Comparison of ENCODE assay signal across 12 cellular contexts in the genomic region with DNA sequence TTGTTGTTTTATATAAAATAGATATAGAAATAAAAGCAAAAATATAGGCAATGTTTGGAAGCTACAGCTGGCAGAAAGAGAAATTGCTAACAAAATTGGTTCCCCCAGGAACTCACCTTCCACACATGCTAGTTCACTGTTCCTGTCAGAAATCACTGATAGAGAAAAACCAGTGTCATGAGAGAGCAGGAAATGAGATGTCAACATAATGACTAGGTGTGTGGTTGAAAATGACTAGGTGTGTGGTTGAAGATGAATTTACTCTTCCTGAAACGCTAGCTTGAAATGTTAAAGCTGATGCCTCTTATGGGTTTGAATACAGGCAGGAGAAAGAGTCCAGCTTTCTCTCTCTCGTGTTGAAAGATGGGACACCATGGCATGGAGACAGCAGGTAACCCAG.
DNase-seq lines count a peak whose midpoint lies in the region; ATAC-seq lines count a peak whose summit lies in the region.
"Had no signal": no experiment of that assay in that cellular context is flagged by ENCODE, and none has a peak within 500 bp of the region (broad histone marks: within the 10 kb centered on the region; RNA-seq: fewer than 3 reads in every experiment).

No MANE protein-coding gene starts in this region.

- no peaks in the 10 kb centered on the region for H3K27me3 ChIP-seq in H7 (ENCODE audit: control insufficient read depth, insufficient read depth, low read length)
- no peaks in the 10 kb centered on the region for H3K27me3 ChIP-seq in aorta (ENCODE audit: control insufficient read depth in 1 of 2, insufficient read depth in 2 of 2, low read length in 1 of 2)

- POLR2A ChIA-PET in activated CD4-positive, alpha-beta T cell treated with anti-CD3 and anti-CD28 coated beads, Interleukin-2, amount 10 ng/mL, durations not matched to agents 7 days and 5 days (lab: Charles Lee) = no interaction called here

- CTCF ChIA-PET in activated CD4-positive, alpha-beta T cell treated with anti-CD3 and anti-CD28 coated beads, Interleukin-2, amount 10 ng/mL, durations not matched to agents 7 days and 5 days (lab: Charles Lee) = no interaction called here

- peaks cover 17% of the 10 kb centered on the region for H3K4me1 Mint-ChIP-seq in activated CD4-positive, alpha-beta T cell treated with anti-CD3 and anti-CD28 coated beads, Interleukin-2, amount 10 ng/mL, durations not matched to agents 7 days and 5 days

- H3K27me3 Mint-ChIP-seq in activated CD4-positive, alpha-beta T cell treated with anti-CD3 and anti-CD28 coated beads, Interleukin-2, amount 10 ng/mL, durations not matched to agents 7 days and 5 days = no peaks in the 10 kb centered on the region
- H3K27me3 Mint-ChIP-seq: dendritic cell treated with granulocyte-macrophage colony-stimulating factor and Interleukin-4, amounts not matched to agents 40 ng/mL and 50 ng/mL, for 4 days had no signal

- no peak overlapping the region for H3K27ac Mint-ChIP-seq in activated CD4-positive, alpha-beta T cell treated with anti-CD3 and anti-CD28 coated beads, Interleukin-2, amount 10 ng/mL, durations not matched to agents 7 days and 5 days
- H3K27ac Mint-ChIP-seq: dendritic cell treated with granulocyte-macrophage colony-stimulating factor and Interleukin-4, amounts not matched to agents 40 ng/mL and 50 ng/mL, for 4 days had no signal

- intact Hi-C loops in aorta (cut with DNase I) = no loop called here

- whole genome bisulfite sequencing in aorta, 2 donors = 52 to 59% methylated on average over 2 of the region's 2 CpGs

- DNase-seq in activated CD4-positive, alpha-beta T cell treated with anti-CD3 and anti-CD28 coated beads, Interleukin-2, amount 10 ng/mL, durations not matched to agents 7 days and 5 days = peak; percentile 9
- no peak for DNase-seq in activated CD4-positive, alpha-beta T cell treated with anti-CD3 and anti-CD28 coated beads, Interleukin-2, amount 50 U/mL, for 4 hours
- DNase-seq in kidney tubule cell (ENCODE audit: low spot score) (peak; percentile 79), H7 (no peak), aorta (no peak)
- DNase-seq in stimulated activated CD4-positive, alpha-beta T cell treated with anti-CD3 and anti-CD28 coated beads, Interleukin-15, amount 100 ng/mL, for 24 hours = no peak
- DNase-seq: activated CD4-positive, alpha-beta T cell treated with anti-CD3 and anti-CD28 coated beads for 48 hours; NCI-H524; right cardiac atrium had no signal

- H3K27ac ChIP-seq in aorta (ENCODE audit: low read depth in 1 of 2, low read length in 2 of 2) = no peak overlapping the region

- no peaks in the 10 kb centered on the region for H3K9me3 Mint-ChIP-seq in activated CD4-positive, alpha-beta T cell treated with anti-CD3 and anti-CD28 coated beads, Interleukin-2, amount 10 ng/mL, durations not matched to agents 7 days and 5 days
- H3K9me3 Mint-ChIP-seq: dendritic cell treated with granulocyte-macrophage colony-stimulating factor and Interleukin-4, amounts not matched to agents 40 ng/mL and 50 ng/mL, for 4 days had no signal

- ATAC-seq in GM21576 (IDR thresholded peaks at IDR 0.05; ENCODE audit: unreplicated experiment) (peak; percentile 95), HG03442 (IDR thresholded peaks at IDR 0.05; ENCODE audit: unreplicated experiment) (peak; percentile 94), aorta (ENCODE audit: low FRiP score) (no peak)
- ATAC-seq: right cardiac atrium had no signal

- H3K36me3 Mint-ChIP-seq in activated CD4-positive, alpha-beta T cell treated with anti-CD3 and anti-CD28 coated beads, Interleukin-2, amount 10 ng/mL, durations not matched to agents 7 days and 5 days (ENCODE audit: low read depth) = no peaks in the 10 kb centered on the region

- no peaks in the 10 kb centered on the region for H3K9me3 ChIP-seq in aorta (ENCODE audit: control insufficient read depth, low read length)

- H3K4me3 ChIP-seq in H7 (ENCODE audit: insufficient read depth, low read depth, low read length) = no peak overlapping the region
- H3K4me3 ChIP-seq in aorta (ENCODE audit: low read length in 2 of 2) = no peak overlapping the region

- H3K36me3 ChIP-seq in H7 (replicated peaks; ENCODE audit: control insufficient read depth, insufficient read depth, low read length) = no peaks in the 10 kb centered on the region
- H3K36me3 ChIP-seq in aorta (ENCODE audit: control insufficient read depth in 1 of 2, insufficient read depth in 2 of 2, low read length in 1 of 2) = no peaks in the 10 kb centered on the region

- no peak overlapping the region for H3K4me3 Mint-ChIP-seq in activated CD4-positive, alpha-beta T cell treated with anti-CD3 and anti-CD28 coated beads, Interleukin-2, amount 10 ng/mL, durations not matched to agents 7 days and 5 days
- H3K4me3 Mint-ChIP-seq: dendritic cell treated with granulocyte-macrophage colony-stimulating factor and Interleukin-4, amounts not matched to agents 40 ng/mL and 50 ng/mL, for 4 days had no signal

- H3K4me1 ChIP-seq in aorta (ENCODE audit: control insufficient read depth in 1 of 2, insufficient read depth in 2 of 2, low read length in 2 of 2) = no peaks in the 10 kb centered on the region

Comparison
In these comparisons a context has a peak if more than half of its experiments do, and no peak if none do; other contexts are left out.
1. DNase-seq: peak in activated CD4-positive, alpha-beta T cell treated with anti-CD3 and anti-CD28 coated beads, Interleukin-2, amount 10 ng/mL, durations not matched to agents 7 days and 5 days (single experiment) and kidney tubule cell (single experiment); none in activated CD4-positive, alpha-beta T cell treated with anti-CD3 and anti-CD28 coated beads, Interleukin-2, amount 50 U/mL, for 4 hours (0 of 2), H7 (single experiment), stimulated activated CD4-positive, alpha-beta T cell treated with anti-CD3 and anti-CD28 coated beads, Interleukin-15, amount 100 ng/mL, for 24 hours (single experiment) and aorta (0 of 2).